8 cellular contexts compared by ENCODE assay signal in the genomic region with DNA sequence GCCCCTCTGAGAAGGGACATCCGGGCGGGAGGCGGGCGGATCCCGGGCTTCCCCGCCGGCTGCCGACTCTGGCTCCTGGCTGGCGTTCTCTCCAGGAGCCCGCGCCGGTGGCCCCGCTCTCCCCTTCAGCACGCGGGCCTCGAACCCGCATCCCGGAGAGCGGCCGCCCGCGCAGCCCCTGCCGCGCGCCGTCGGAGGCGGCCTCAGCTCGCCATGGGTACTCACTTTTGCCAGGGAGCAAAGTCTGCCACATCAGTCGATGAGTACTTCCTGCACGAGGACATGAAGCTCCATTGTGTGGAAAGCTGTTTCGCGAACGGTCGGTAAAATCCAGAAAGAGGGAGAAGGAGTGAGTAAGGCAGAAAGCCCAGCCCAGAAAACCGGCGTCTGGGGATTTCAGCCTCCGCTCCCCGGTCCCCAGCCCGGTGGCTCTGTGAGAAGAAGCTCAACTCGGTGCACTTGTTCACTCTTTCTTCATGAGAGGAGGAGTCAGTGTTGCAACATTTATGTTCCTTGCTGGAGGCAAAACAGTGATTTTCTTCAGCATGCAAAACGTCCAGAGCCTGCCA. TPM values are rescaled to one million over a fixed set of nuclear protein-coding genes. Genes with fewer than 3 reads are reported as not detected.
DNase-seq lines count a peak whose midpoint lies in the region; ATAC-seq and TF ChIP-seq lines count a peak whose summit lies in the region.

A gene (minus strand): TSS at position 445 of the 569 bp plus-strand sequence. CDS start 140,867 bp downstream, outside the sequence.

- 9% methylated on average over 6 of the region's 42 CpGs for WGBS in suprapubic skin

- no peak for TF ChIP-seq POLR2A in suprapubic skin (IDR thresholded peaks at IDR 0.05)

- H3K27me3 ChIP-seq in left lung (peaks cover 16 to 41% of the 10 kb centered on the region in 2 donors), suprapubic skin (peaks cover 11% of the 10 kb centered on the region)

- intact Hi-C loops in left lung (cut with DNase I), result no loop called here

- peak; percentile 20 for ATAC-seq in GM21619 (IDR thresholded peaks at IDR 0.05; ENCODE audit: unreplicated experiment)
- ATAC-seq in left lung, result peak; percentile 65

- TF ChIP-seq CTCF in left lung (IDR thresholded peaks at IDR 0.05), result no peak
- no peak for TF ChIP-seq CTCF in suprapubic skin (IDR thresholded peaks at IDR 0.05)

- H3K4me1 ChIP-seq in left lung, result peaks cover 8 to 13% of the 10 kb centered on the region in 2 donors
- peaks cover 30% of the 10 kb centered on the region for H3K4me1 ChIP-seq in suprapubic skin

- peak within 1 kb of the TSS; percentile 26 to 41 for H3K4me3 ChIP-seq in left lung
- peak within 1 kb of the TSS; percentile 68 for H3K4me3 ChIP-seq in suprapubic skin

- DNase-seq in Daoy (ENCODE audit: low read depth), result peak; percentile 29
- DNase-seq in NCI-H1417 (lab: John Stamatoyannopoulos, UW), result peak in 2 of 3 experiments; percentile 49 to 54
- DNase-seq in cerebellar cortex (ENCODE audit: low spot score), result peak; percentile 7
- DNase-seq in left lung, result peak; percentile 42 to 79
- DNase-seq in suprapubic skin (ENCODE audit: low spot score in 2 of 2), result peak; percentile 72 to 81
- DNase-seq in HUDEP-2 (lab: John Stamatoyannopoulos, UW; ENCODE audit: unreplicated experiment in 76 of 76), result no peak
- no peak for DNase-seq in stimulated activated CD4-positive, alpha-beta T cell treated with anti-CD3 and anti-CD28 coated beads, Interleukin-12 subunit alpha, Interleukin-12 subunit beta, amount 100 ng/mL, for 4 hours

- H3K27ac ChIP-seq in left lung (no peak within 1 kb of the TSS), suprapubic skin (peak within 1 kb of the TSS; percentile 78)

- no peak for TF ChIP-seq EP300 in suprapubic skin (IDR thresholded peaks at IDR 0.05)

- no peaks in the 10 kb centered on the region for H3K9me3 ChIP-seq in left lung
- H3K9me3 ChIP-seq in suprapubic skin, result no peaks in the 10 kb centered on the region

- H3K36me3 ChIP-seq in left lung (no peaks in the 10 kb centered on the region), suprapubic skin (no peaks in the 10 kb centered on the region)

RNA-seq across cellular contexts. Expression of the gene that starts here (rescaled TPM):
- total RNA-seq in Daoy (2014; rRNA removed; shearing (Covaris generic)), result 0.29 and 1.2 TPM in 2 replicates
- total RNA-seq in left lung (1 to 10 TPM in 1 of 2 donors, under 1 TPM in 1; 0.84 to 2.4 TPM), suprapubic skin (10 to 100 TPM in 3 of 4 donors, 1 to 10 TPM in 1; 8.0 to 18.7 (median 17.6) TPM)

Comparison
In these comparisons a context has a peak if more than half of its experiments do, and no peak if none do; other contexts are left out.
1. DNase-seq: peak in Daoy (single experiment), NCI-H1417 (2 of 3), cerebellar cortex (single experiment), left lung (2 of 2) and suprapubic skin (2 of 2); none in HUDEP-2 (0 of 76) and stimulated activated CD4-positive, alpha-beta T cell treated with anti-CD3 and anti-CD28 coated beads, Interleukin-12 subunit alpha, Interleukin-12 subunit beta, amount 100 ng/mL, for 4 hours (single experiment).